In the genomic region with DNA sequence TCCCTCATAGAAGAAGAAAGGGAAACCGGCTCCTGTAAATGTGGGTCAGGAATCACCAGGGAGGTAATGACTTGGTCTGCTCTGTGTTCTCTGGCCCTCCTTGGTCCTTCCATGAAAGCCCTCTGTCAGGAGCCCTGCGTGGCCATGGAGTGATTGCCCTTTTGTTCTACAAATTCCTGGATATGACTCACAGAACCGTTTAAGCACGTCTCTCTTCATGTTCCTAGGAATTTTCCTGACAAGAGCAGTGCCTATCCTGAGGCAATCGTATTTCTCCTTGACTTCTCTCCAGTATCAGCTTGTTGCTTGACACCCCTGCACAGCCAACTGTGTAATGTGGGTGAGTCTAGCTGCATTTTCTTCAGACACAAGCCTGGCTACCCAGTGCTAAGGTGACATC, we compare ENCODE assay signal across 15 cellular contexts.
DNase-seq lines count a peak whose midpoint lies in the region; ATAC-seq and TF ChIP-seq lines count a peak whose summit lies in the region.
"Had no signal": no experiment of that assay in that cellular context is flagged by ENCODE, and none has a peak within 500 bp of the region (broad histone marks: within the 10 kb centered on the region; RNA-seq: fewer than 3 reads in every experiment).

No MANE protein-coding gene starts in this region.

- no peaks in the 10 kb centered on the region for H3K27me3 Mint-ChIP-seq in activated CD4-positive, alpha-beta memory T cell treated with anti-CD3 and anti-CD28 coated beads, Interleukin-2, amount 10 ng/mL, durations not matched to agents 7 days and 5 days
- H3K27me3 Mint-ChIP-seq: activated naive CD8-positive, alpha-beta T cell treated with anti-CD3 and anti-CD28 coated beads for 36 hours; dendritic cell treated with granulocyte-macrophage colony-stimulating factor and Interleukin-4, amounts not matched to agents 40 ng/mL and 50 ng/mL, for 4 days had no signal

- intact Hi-C loops in Panc1 (cut with micrococcal nuclease; ENCODE audit: unreplicated experiment) = no loop called here

- peaks cover 12% of the 10 kb centered on the region for H3K9me3 Mint-ChIP-seq in activated CD4-positive, alpha-beta memory T cell treated with anti-CD3 and anti-CD28 coated beads, Interleukin-2, amount 10 ng/mL, durations not matched to agents 7 days and 5 days
- H3K9me3 Mint-ChIP-seq: activated naive CD8-positive, alpha-beta T cell treated with anti-CD3 and anti-CD28 coated beads for 36 hours; dendritic cell treated with granulocyte-macrophage colony-stimulating factor and Interleukin-4, amounts not matched to agents 40 ng/mL and 50 ng/mL, for 4 days had no signal

- peak; percentile 68 for ATAC-seq in Panc1
- ATAC-seq: HepG2, upper lobe of right lung had no signal

- H3K27ac Mint-ChIP-seq in activated CD4-positive, alpha-beta memory T cell treated with anti-CD3 and anti-CD28 coated beads, Interleukin-2, amount 10 ng/mL, durations not matched to agents 7 days and 5 days = no peak overlapping the region
- H3K27ac Mint-ChIP-seq: activated naive CD8-positive, alpha-beta T cell treated with anti-CD3 and anti-CD28 coated beads for 36 hours; dendritic cell treated with granulocyte-macrophage colony-stimulating factor and Interleukin-4, amounts not matched to agents 40 ng/mL and 50 ng/mL, for 4 days had no signal

- CTCF ChIA-PET in Panc1 (lab: Charles Lee) = no interaction called here
- CTCF ChIA-PET in activated CD4-positive, alpha-beta memory T cell treated with anti-CD3 and anti-CD28 coated beads, Interleukin-2, amount 10 ng/mL, durations not matched to agents 7 days and 5 days (lab: Charles Lee) = no interaction called here

- H3K27me3 ChIP-seq in Panc1 (ENCODE audit: control insufficient read depth, insufficient read depth, low read length) = no peaks in the 10 kb centered on the region
- H3K27me3 ChIP-seq: upper lobe of right lung had no signal

- WGBS in mesodermal cell (ENCODE audit: insufficient coverage in 2 of 2), 2 experiments = 21 to 35% methylated on average over 3 to 4 of the region's 5 CpGs

- H3K4me3 ChIP-seq in Panc1 (ENCODE audit: low read depth in 2 of 2, low read length in 2 of 2) = no peak overlapping the region
- no peak overlapping the region for H3K4me3 ChIP-seq in epithelial cell of esophagus (ENCODE audit: low read length)
- H3K4me3 ChIP-seq in mesodermal cell (ENCODE audit: extremely low read depth, insufficient read depth, low read length, poor library complexity, severe bottlenecking) = no peak overlapping the region
- H3K4me3 ChIP-seq: upper lobe of right lung had no signal

- H3K36me3 ChIP-seq in Panc1 (ENCODE audit: control insufficient read depth, insufficient read depth, low read length) = no peaks in the 10 kb centered on the region
- H3K36me3 ChIP-seq in mesodermal cell (ENCODE audit: control insufficient read depth, insufficient read depth, low read length) = no peaks in the 10 kb centered on the region
- H3K36me3 ChIP-seq: upper lobe of right lung had no signal

- in situ Hi-C loops in Panc1 (cut with HindIII; ENCODE audit: low pct_unique_long_range_greater_than_20kb, low sequenced_read_pairs) = no loop called here

- H3K36me3 Mint-ChIP-seq in activated CD4-positive, alpha-beta memory T cell treated with anti-CD3 and anti-CD28 coated beads, Interleukin-2, amount 10 ng/mL, durations not matched to agents 7 days and 5 days (ENCODE audit: low read depth) = no peaks in the 10 kb centered on the region
- H3K36me3 Mint-ChIP-seq: activated naive CD8-positive, alpha-beta T cell treated with anti-CD3 and anti-CD28 coated beads for 36 hours had no signal

- POLR2A ChIA-PET in Panc1 (lab: Charles Lee) = no interaction called here
- POLR2A ChIA-PET in activated CD4-positive, alpha-beta memory T cell treated with anti-CD3 and anti-CD28 coated beads, Interleukin-2, amount 10 ng/mL, durations not matched to agents 7 days and 5 days (lab: Charles Lee) = no interaction called here

- H3K4me1 ChIP-seq in Panc1 (ENCODE audit: control insufficient read depth, insufficient read depth, low read length) (no peaks in the 10 kb centered on the region), mesodermal cell (ENCODE audit: control insufficient read depth, insufficient read depth, low read length, poor library complexity, severe bottlenecking) (peaks cover 30% of the 10 kb centered on the region)
- H3K4me1 ChIP-seq: upper lobe of right lung had no signal

- no peak for TF ChIP-seq CTCF in Panc1 (IDR thresholded peaks at IDR 0.05)
- TF ChIP-seq CTCF in epithelial cell of esophagus (IDR thresholded peaks at IDR 0.05; ENCODE audit: insufficient read depth, low read depth, low read length, missing control alignments) = no peak

- H3K27ac ChIP-seq in Panc1 (ENCODE audit: low read length) (no peak overlapping the region), mesodermal cell (ENCODE audit: low read depth, low read length, severe bottlenecking) (peak overlapping the region; percentile 85)
- H3K27ac ChIP-seq: upper lobe of right lung had no signal

- H3K4me3 Mint-ChIP-seq in activated CD4-positive, alpha-beta memory T cell treated with anti-CD3 and anti-CD28 coated beads, Interleukin-2, amount 10 ng/mL, durations not matched to agents 7 days and 5 days = no peak overlapping the region
- H3K4me3 Mint-ChIP-seq: activated naive CD8-positive, alpha-beta T cell treated with anti-CD3 and anti-CD28 coated beads for 36 hours; dendritic cell treated with granulocyte-macrophage colony-stimulating factor and Interleukin-4, amounts not matched to agents 40 ng/mL and 50 ng/mL, for 4 days had no signal

- H3K9me3 ChIP-seq in Panc1 (ENCODE audit: control insufficient read depth, insufficient read depth, low read depth, low read length) = no peaks in the 10 kb centered on the region
- no peaks in the 10 kb centered on the region for H3K9me3 ChIP-seq in mesodermal cell (ENCODE audit: control insufficient read depth, low read length)
- H3K9me3 ChIP-seq: upper lobe of right lung had no signal

- DNase-seq in Daoy (ENCODE audit: low read depth) = peak; percentile 68
- DNase-seq in Panc1 (ENCODE audit: low read depth, low spot score) = no peak
- peak; percentile 96 for DNase-seq in epithelial cell of esophagus (ENCODE audit: low read depth)
- DNase-seq in NCI-H345 treated with DMSO at 0.1 percent for 48 hours (lab: John Stamatoyannopoulos, UW; ENCODE audit: unreplicated experiment) = no peak
- DNase-seq in activated CD4-positive, alpha-beta memory T cell treated with anti-CD3 and anti-CD28 coated beads, Interleukin-2, amount 10 ng/mL, durations not matched to agents 7 days and 5 days = no peak
- no peak for DNase-seq in LoVo (ENCODE audit: low spot score)
- DNase-seq in activated CD4-positive, alpha-beta T cell treated with anti-CD3 and anti-CD28 coated beads, Interleukin-2, amount 50 U/mL, for 1 hour = no peak
- DNase-seq: activated naive CD8-positive, alpha-beta T cell treated with anti-CD3 and anti-CD28 coated beads for 36 hours; DMS 273 treated with DMSO at 0.1 percent for 48 hours; Right ventricle myocardium superior; stimulated activated CD4-positive, alpha-beta T cell treated with anti-CD3 and anti-CD28 coated beads, Interleukin-2, amount 100 ng/mL, for 48 hours; upper lobe of right lung had no signal

- no peaks in the 10 kb centered on the region for H3K4me1 Mint-ChIP-seq in activated CD4-positive, alpha-beta memory T cell treated with anti-CD3 and anti-CD28 coated beads, Interleukin-2, amount 10 ng/mL, durations not matched to agents 7 days and 5 days
- H3K4me1 Mint-ChIP-seq: activated naive CD8-positive, alpha-beta T cell treated with anti-CD3 and anti-CD28 coated beads for 36 hours had no signal

- BruUV-seq in Panc1 (replicated peaks; lab: Mats Ljungman, UMichigan) = no TSS peak

Comparison
In these comparisons a context has a peak if more than half of its experiments do, and no peak if none do; other contexts are left out.
1. DNase-seq: peak in Daoy (single experiment) and epithelial cell of esophagus (single experiment); none in Panc1 (single experiment), NCI-H345 treated with DMSO at 0.1 percent for 48 hours (single experiment), activated CD4-positive, alpha-beta memory T cell treated with anti-CD3 and anti-CD28 coated beads, Interleukin-2, amount 10 ng/mL, durations not matched to agents 7 days and 5 days (single experiment), LoVo (single experiment) and activated CD4-positive, alpha-beta T cell treated with anti-CD3 and anti-CD28 coated beads, Interleukin-2, amount 50 U/mL, for 1 hour (single experiment).